In the genomic region with DNA sequence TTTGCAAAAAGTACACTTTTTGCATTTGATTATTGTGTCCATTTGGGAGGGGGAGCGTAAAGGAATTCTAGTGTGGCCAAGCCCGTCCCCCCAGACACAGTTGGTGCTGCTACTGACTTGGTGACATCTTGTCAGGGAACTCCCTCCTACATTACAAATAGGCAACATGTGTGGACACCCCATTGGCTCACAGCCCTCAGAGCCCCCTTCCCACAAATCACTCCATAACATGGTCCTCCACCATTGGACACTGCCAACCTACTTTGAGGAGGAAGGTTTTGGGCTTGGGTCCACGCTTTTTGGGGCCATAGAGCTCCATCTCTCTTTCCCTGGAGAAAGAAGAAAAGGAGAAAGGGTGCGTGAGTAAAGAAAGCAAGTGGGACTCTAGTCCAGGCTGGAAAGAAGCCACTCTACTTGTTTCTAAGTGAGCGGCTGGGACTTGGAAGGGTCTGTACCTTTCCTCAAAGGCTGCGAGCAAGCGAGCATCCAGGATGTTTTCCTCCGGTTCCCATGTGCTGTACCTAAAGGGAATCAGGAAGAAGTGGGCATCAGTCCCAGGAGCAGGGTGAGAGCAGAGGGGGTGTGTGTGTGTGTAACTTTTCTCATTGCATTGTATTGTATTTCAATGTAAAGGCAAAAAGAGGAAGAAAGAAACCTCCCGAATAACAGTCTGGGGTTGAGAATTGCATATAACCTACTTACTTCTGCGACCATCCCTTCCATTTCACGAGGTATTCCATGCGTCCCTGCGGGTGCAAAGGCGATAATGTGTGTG, we compare ENCODE assay signal across 8 cellular contexts.
DNase-seq lines count a peak whose midpoint lies in the region; ATAC-seq and TF ChIP-seq lines count a peak whose summit lies in the region.

No MANE protein-coding gene starts in this region.

- peaks cover 15% of the 10 kb centered on the region for H3K36me3 Mint-ChIP-seq in T-helper 1 cell treated with Interleukin-12 subunit alpha and Interleukin-12 subunit beta and Interleukin-4 antibody, amounts not matched to agents 30 μg/mL and 1 μg/mL, for 36 hours (ENCODE audit: low read depth)

- no peak for DNase-seq in T-helper 1 cell
- no peak for DNase-seq in WERI-Rb-1
- peak; percentile 43 for DNase-seq in superior temporal gyrus (ENCODE audit: extremely low spot score)
- DNase-seq in NCI-H1092 treated with DMSO at 0.1 percent for 48 hours (lab: John Stamatoyannopoulos, UW) = no peak
- no peak for DNase-seq in stimulated activated CD4-positive, alpha-beta T cell treated with anti-CD3 and anti-CD28 coated beads, Interleukin-12 subunit alpha, Interleukin-12 subunit beta, amount 100 ng/mL, for 4 hours

- H3K9me3 ChIP-seq in WERI-Rb-1 (ENCODE audit: severe bottlenecking) (no peaks in the 10 kb centered on the region), iPS-18c (ENCODE audit: control insufficient read depth, insufficient read depth, low read length) (no peaks in the 10 kb centered on the region)

- peaks cover 44% of the 10 kb centered on the region for H3K27me3 Mint-ChIP-seq in T-helper 1 cell treated with Interleukin-12 subunit alpha and Interleukin-12 subunit beta and Interleukin-4 antibody, amounts not matched to agents 30 μg/mL and 1 μg/mL, for 36 hours (ENCODE audit: low read depth)

- peak overlapping the region; percentile 68 for H3K4me3 ChIP-seq in WERI-Rb-1 (ENCODE audit: low read depth, low read length)
- peak overlapping the region; percentile 55 for H3K4me3 ChIP-seq in iPS-18c (ENCODE audit: insufficient read depth, low read depth, low read length)

- peaks cover 27% of the 10 kb centered on the region for H3K36me3 ChIP-seq in WERI-Rb-1

- H3K27ac Mint-ChIP-seq in T-helper 1 cell treated with Interleukin-12 subunit alpha and Interleukin-12 subunit beta and Interleukin-4 antibody, amounts not matched to agents 30 μg/mL and 1 μg/mL, for 36 hours = no peak overlapping the region

- H3K27ac ChIP-seq in WERI-Rb-1 = peak overlapping the region; percentile 97

- no peaks in the 10 kb centered on the region for H3K27me3 ChIP-seq in WERI-Rb-1 (ENCODE audit: insufficient read depth, low read depth, severe bottlenecking)

- no peak for TF ChIP-seq CTCF in WERI-Rb-1 (IDR thresholded peaks at IDR 0.05; ENCODE audit: low read depth, low read length)

- peak overlapping the region; percentile 84 for H3K4me3 Mint-ChIP-seq in T-helper 1 cell treated with Interleukin-12 subunit alpha and Interleukin-12 subunit beta and Interleukin-4 antibody, amounts not matched to agents 30 μg/mL and 1 μg/mL, for 36 hours

- H3K4me1 Mint-ChIP-seq in T-helper 1 cell treated with Interleukin-12 subunit alpha and Interleukin-12 subunit beta and Interleukin-4 antibody, amounts not matched to agents 30 μg/mL and 1 μg/mL, for 36 hours (ENCODE audit: low read depth) = peaks cover 23% of the 10 kb centered on the region

- ATAC-seq in HG03439 (IDR thresholded peaks at IDR 0.05; ENCODE audit: unreplicated experiment) = no peak

- no peaks in the 10 kb centered on the region for H3K9me3 Mint-ChIP-seq in T-helper 1 cell treated with Interleukin-12 subunit alpha and Interleukin-12 subunit beta and Interleukin-4 antibody, amounts not matched to agents 30 μg/mL and 1 μg/mL, for 36 hours
